Comparison of ENCODE assay signal across 8 cellular contexts in the genomic region with DNA sequence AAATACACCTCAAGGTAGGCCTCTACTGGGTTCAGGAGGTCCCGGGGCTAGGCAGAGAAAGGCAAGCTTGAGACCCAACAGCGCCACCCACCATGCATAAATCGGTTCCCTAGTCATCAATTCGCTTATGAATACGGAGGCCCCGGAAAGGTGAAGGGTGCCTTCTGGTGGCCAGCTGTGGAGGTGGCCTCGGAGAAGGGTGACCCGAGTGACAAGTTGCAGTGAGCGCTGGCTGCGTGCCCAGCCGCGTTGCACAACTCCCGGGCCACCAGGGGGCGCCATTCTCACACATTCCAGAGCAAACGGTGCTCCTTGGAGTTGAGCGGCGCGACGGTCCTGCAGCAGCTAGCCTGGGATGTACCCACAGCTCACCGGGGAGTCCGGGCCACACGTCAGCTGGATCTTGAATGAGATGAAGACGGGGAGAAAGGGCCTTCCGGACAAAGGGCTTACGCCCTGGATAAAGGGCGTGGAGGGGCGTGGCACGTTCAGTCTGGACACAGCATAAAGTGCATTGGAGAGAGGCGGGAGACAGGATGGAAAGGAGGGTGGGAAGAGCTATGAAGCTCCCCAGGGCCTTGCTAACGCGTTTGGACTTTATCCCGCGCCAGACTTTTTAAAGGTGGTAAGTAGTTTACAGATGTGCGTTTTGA. TPM values are rescaled to one million over a fixed set of nuclear protein-coding genes. Genes with fewer than 3 reads are reported as not detected.
DNase-seq lines count a peak whose midpoint lies in the region; ATAC-seq and TF ChIP-seq lines count a peak whose summit lies in the region.

No MANE protein-coding gene starts in this region.

- CTCF ChIA-PET in mammary epithelial cell (lab: Charles Lee; ENCODE audit: low non-redundant PET): interaction anchor here (0.6 to 1.6 kb wide), 8 partner anchors 20 to 399 kb away, joined by 3 to 19 read pairs (median 4); no protein-coding TSS in a partner anchor

- peak overlapping the region; percentile 80 for H2AFZ ChIP-seq in mammary epithelial cell (ENCODE audit: low read depth, low read length)

- H3K9ac ChIP-seq in mammary epithelial cell (ENCODE audit: insufficient read depth, low read length): peak overlapping the region; percentile 39

- peak; percentile 72 for DNase-seq in AG08396 (ENCODE audit: low spot score)
- DNase-seq in NCI-H2196 treated with DMSO at 0.1 percent for 48 hours (lab: John Stamatoyannopoulos, UW; ENCODE audit: unreplicated experiment): peak; percentile 68
- peak; percentile 91 for DNase-seq in mammary epithelial cell
- peak; percentile 82 for DNase-seq in iris pigment epithelial cell (ENCODE audit: low read depth)
- peak; percentile 99 for DNase-seq in stimulated activated CD4-positive, alpha-beta T cell treated with anti-CD3 and anti-CD28 coated beads, Interleukin-15, amount 100 ng/mL, for 24 hours

- TF ChIP-seq CTCF in VCaP (conservative IDR thresholded peaks at IDR 0.05) (peak; percentile 91), mammary epithelial cell (conservative IDR thresholded peaks at IDR 0.05 in 1 of 2, IDR thresholded peaks at IDR 0.05 in 1 of 2; ENCODE audit: extremely low read depth in 1 of 2, insufficient read depth in 1 of 2, low read depth in 1 of 2, low read length in 2 of 2) (peak; percentile 89 to 97)

- H4K20me1 ChIP-seq in mammary epithelial cell (ENCODE audit: insufficient read depth, low read length): no peaks in the 10 kb centered on the region

- H3K4me1 ChIP-seq in mammary epithelial cell (ENCODE audit: insufficient read depth, low read length): peaks cover 35% of the 10 kb centered on the region

- WGBS in mammary epithelial cell (ENCODE audit: low coverage, missing lambda C conversion rate): 6% methylated on average over 23 of the region's 34 CpGs

- H3K36me3 ChIP-seq in mammary epithelial cell (ENCODE audit: insufficient read depth, low read length): no peaks in the 10 kb centered on the region

- peak overlapping the region; percentile 13 to 42 (median 34) for H3K4me3 ChIP-seq in mammary epithelial cell (replicated peaks in 1 of 3; ENCODE audit: insufficient read depth in 1 of 3, low read depth in 2 of 3, low read length in 3 of 3)

- no TSS peak for BruUV-seq in mammary epithelial cell (replicated peaks; lab: Mats Ljungman, UMichigan)

- ATAC-seq in GM18873 (IDR thresholded peaks at IDR 0.05; ENCODE audit: low FRiP score, unreplicated experiment) (peak; percentile 80), HG03139 (IDR thresholded peaks at IDR 0.05; ENCODE audit: unreplicated experiment) (peak; percentile 85)

- no peak overlapping the region for H3K27ac ChIP-seq in VCaP
- H3K27ac ChIP-seq in mammary epithelial cell (ENCODE audit: insufficient read depth, low read depth, low read length): peak overlapping the region; percentile 81

- H3K9me3 ChIP-seq in mammary epithelial cell (replicated peaks; ENCODE audit: insufficient read depth, low read length): no peaks in the 10 kb centered on the region

- dilution Hi-C loops in mammary epithelial cell (cut with HindIII; ENCODE audit: low sequenced_read_pairs): loop anchor here (5.0 kb wide), 1 partner anchor 351 kb away; no protein-coding TSS in a partner anchor

- peaks cover 15% of the 10 kb centered on the region for H3K79me2 ChIP-seq in mammary epithelial cell (ENCODE audit: insufficient read depth, low read length)

- no peaks in the 10 kb centered on the region for H3K27me3 ChIP-seq in mammary epithelial cell (ENCODE audit: insufficient read depth, low read length)

- intact Hi-C loops in mammary epithelial cell (cut with micrococcal nuclease): loop anchor here (1.0 to 5.0 kb wide), 9 partner anchors 19 to 375 kb away; a partner anchor contains a TSS

- in situ Hi-C loops in mammary epithelial cell (cut with MboI; ENCODE audit: low sequenced_read_pairs in 2 of 2): loop anchor here in 1 of 2 donors (25.0 kb wide), 1 partner anchor 361 kb away; no protein-coding TSS in a partner anchor

- H3K4me2 ChIP-seq in mammary epithelial cell (ENCODE audit: insufficient read depth, low read depth, low read length): peak overlapping the region; percentile 56

RNA-seq across cellular contexts. Expression of a gene that starts 20.4 kb away (rescaled TPM):
- 1,000 to 10,000 TPM; 3,165 to 4,185 TPM for total RNA-seq in mammary epithelial cell
- 9,658 TPM for polyA plus RNA-seq in mammary epithelial cell
- polyA minus RNA-seq in mammary epithelial cell: 1,882 TPM

RNA-seq across cellular contexts. Expression of a gene that starts 45.0 kb away (rescaled TPM):
- total RNA-seq in mammary epithelial cell: 10 to 100 TPM in 1 of 2 donors, 1 to 10 TPM in 1; 9.7 to 20.7 TPM
- polyA plus RNA-seq in mammary epithelial cell: 11.5 TPM
- 16.4 TPM for polyA minus RNA-seq in mammary epithelial cell

RNA-seq across cellular contexts. Expression of a gene that starts 45.1 kb away (rescaled TPM):
- total RNA-seq in mammary epithelial cell: 10 to 100 TPM; 73.2 to 94.7 TPM
- 84.3 TPM for polyA plus RNA-seq in mammary epithelial cell
- polyA minus RNA-seq in mammary epithelial cell: 59.3 TPM
